In the genomic region with DNA sequence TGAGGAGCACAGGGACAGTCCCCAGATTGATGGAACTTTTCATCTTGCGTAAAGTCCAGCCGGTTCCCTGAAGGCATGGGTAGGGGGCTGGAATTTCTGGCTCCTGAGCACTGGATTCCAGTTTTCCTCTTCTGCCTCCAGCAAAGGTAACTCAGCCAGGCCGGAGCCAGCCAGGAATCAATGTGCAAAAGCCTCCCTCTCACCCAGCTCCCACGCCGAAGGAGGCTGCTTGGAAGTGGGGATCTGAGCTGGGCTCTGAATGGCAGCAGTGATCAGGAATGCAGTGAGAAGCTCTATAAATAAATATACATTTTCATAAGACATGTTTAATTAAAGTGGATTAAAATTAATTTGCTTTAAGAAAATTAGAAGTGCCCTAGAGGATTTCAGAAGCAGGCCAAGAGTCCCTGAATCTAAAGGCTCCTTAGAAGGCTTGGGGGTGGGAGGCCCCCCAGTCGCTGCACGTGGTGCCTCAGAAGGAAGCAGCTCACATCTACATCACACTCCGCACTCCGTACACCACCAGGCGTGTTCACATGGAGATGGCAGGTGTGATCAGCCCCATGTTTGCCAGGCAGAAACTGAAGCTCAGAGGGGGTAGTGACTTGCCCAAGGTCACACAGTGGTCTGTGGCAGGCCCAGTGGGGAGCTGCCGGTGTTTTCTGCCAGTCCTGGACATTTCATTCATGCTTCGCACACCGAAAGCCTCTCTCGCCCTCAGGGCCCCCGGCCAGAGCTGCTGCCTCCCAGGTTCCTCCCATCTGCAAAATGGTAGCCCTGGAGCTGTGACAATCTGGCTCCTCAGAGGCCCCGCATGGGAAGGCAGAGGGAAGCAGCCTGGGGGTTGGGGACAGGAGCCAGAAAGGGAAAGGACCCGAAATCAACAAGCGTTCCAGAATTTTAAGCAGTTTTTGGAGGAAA, we compare ENCODE assay signal across 17 cellular contexts.
A peak's percentile ranks its signal among the peaks of the same experiment; 100 is the strongest.
DNase-seq lines count a peak whose midpoint lies in the region; ATAC-seq lines count a peak whose summit lies in the region.
"Had no signal": no experiment of that assay in that cellular context is flagged by ENCODE, and none has a peak within 500 bp of the region (broad histone marks: within the 10 kb centered on the region; RNA-seq: fewer than 3 reads in every experiment).

No MANE protein-coding gene starts in this region.

- H3K27me3 ChIP-seq in neuronal stem cell (ENCODE audit: control insufficient read depth in 3 of 3, insufficient read depth in 3 of 3, low read depth in 1 of 3, low read length in 3 of 3), result peaks cover 0 to 4% (median 0%) of the 10 kb centered on the region in 3 experiments
- H3K27me3 ChIP-seq: BLaER1 treated with 17β-estradiol and CSF1 and Interleukin-3, amounts not matched to agents 10 nM and 100 nM had no signal

- H3K27ac ChIP-seq in angular gyrus (ENCODE audit: low read depth, low read length) (peak overlapping the region; percentile 20), neuronal stem cell (replicated peaks; ENCODE audit: low read length) (no peak overlapping the region), temporal lobe (ENCODE audit: low read depth, low read length) (peak overlapping the region; percentile 51)
- H3K27ac ChIP-seq: BLaER1 treated with 17β-estradiol and CSF1 and Interleukin-3, amounts not matched to agents 10 nM and 100 nM; HL-60 had no signal

- no peak overlapping the region for H2BK5ac ChIP-seq in neuronal stem cell (ENCODE audit: low read length)

- peak overlapping the region; percentile 55 for H2BK15ac ChIP-seq in neuronal stem cell (ENCODE audit: low read length)

- H4K8ac ChIP-seq in neuronal stem cell (ENCODE audit: low read depth, low read length), result no peak overlapping the region

- H3K4me1 ChIP-seq in neuronal stem cell (ENCODE audit: control insufficient read depth in 2 of 2, insufficient read depth in 1 of 2, low read depth in 1 of 2, low read length in 2 of 2), result peaks cover 0 to 10% of the 10 kb centered on the region in 2 donors

- no peaks in the 10 kb centered on the region for H3K36me3 ChIP-seq in neuronal stem cell (replicated peaks in 1 of 2; ENCODE audit: control insufficient read depth in 2 of 2, insufficient read depth in 2 of 2, low read length in 2 of 2)
- H3K36me3 ChIP-seq: BLaER1 treated with 17β-estradiol and CSF1 and Interleukin-3, amounts not matched to agents 10 nM and 100 nM had no signal

- H3K79me1 ChIP-seq in neuronal stem cell (ENCODE audit: low read depth, low read length), result peaks cover 2% of the 10 kb centered on the region

- H2AFZ ChIP-seq in neuronal stem cell (ENCODE audit: low read length), result no peak overlapping the region

- H2AK5ac ChIP-seq in neuronal stem cell (ENCODE audit: low read depth, low read length), result no peak overlapping the region

- H3K4me3 ChIP-seq in neuronal stem cell (ENCODE audit: low read length in 2 of 2), result no peak overlapping the region
- H3K4me3 ChIP-seq: BLaER1 treated with 17β-estradiol and CSF1 and Interleukin-3, amounts not matched to agents 10 nM and 100 nM had no signal

- no peak overlapping the region for H3K18ac ChIP-seq in neuronal stem cell (ENCODE audit: low read length)

- ATAC-seq in HG02884 (IDR thresholded peaks at IDR 0.05; ENCODE audit: unreplicated experiment) (no peak), GM19463 (IDR thresholded peaks at IDR 0.05; ENCODE audit: unreplicated experiment) (no peak)
- ATAC-seq: CD8-positive, alpha-beta T cell had no signal

- H3K4me2 ChIP-seq in neuronal stem cell (ENCODE audit: insufficient read depth, low read length, poor library complexity, severe bottlenecking), result no peak overlapping the region
- H3K4me2 ChIP-seq: BLaER1 treated with 17β-estradiol and CSF1 and Interleukin-3, amounts not matched to agents 10 nM and 100 nM had no signal

- H3K9ac ChIP-seq in neuronal stem cell (ENCODE audit: low read depth, low read length, poor library complexity), result no peak overlapping the region
- H3K9ac ChIP-seq: BLaER1 treated with 17β-estradiol and CSF1 and Interleukin-3, amounts not matched to agents 10 nM and 100 nM had no signal

- H4K91ac ChIP-seq in neuronal stem cell (ENCODE audit: low read depth, low read length, poor library complexity), result no peak overlapping the region

- DNase-seq in ELF-1 (ENCODE audit: low read depth, low spot score) (peak; percentile 57), neuronal stem cell (ENCODE audit: low spot score) (no peak)
- DNase-seq in stimulated activated CD4-positive, alpha-beta T cell treated with anti-CD3 and anti-CD28 coated beads, Interleukin-2, amount 100 ng/mL, for 24 hours, result no peak
- DNase-seq: CD8-positive, alpha-beta T cell; DMS 273 treated with DMSO at 0.1 percent for 48 hours; DMS53; DND-41; EL; GDM1; GOT3; H9 had no signal

- H2BK12ac ChIP-seq in neuronal stem cell (ENCODE audit: low read length), result no peak overlapping the region

- H3K4ac ChIP-seq in neuronal stem cell (ENCODE audit: low read length), result peak overlapping the region; percentile 31

- no peaks in the 10 kb centered on the region for H3K9me3 ChIP-seq in neuronal stem cell (replicated peaks in 1 of 2; ENCODE audit: control insufficient read depth in 2 of 2, insufficient read depth in 1 of 2, low read depth in 1 of 2, low read length in 2 of 2)

- H3K23ac ChIP-seq in neuronal stem cell (ENCODE audit: low read depth, low read length, poor library complexity), result no peak overlapping the region

- no CpG with 5 or more reads among the region's 18 CpGs for WGBS in neuronal stem cell (ENCODE audit: extremely low coverage in 2 of 2, insufficient read length in 2 of 2, insufficient replicate concordance in 1 of 2), 2 donors

- peak overlapping the region; percentile 44 for H3K14ac ChIP-seq in neuronal stem cell (ENCODE audit: low read length)

- no peak overlapping the region for H2BK120ac ChIP-seq in neuronal stem cell (ENCODE audit: low read depth, low read length)
